Comparison of ENCODE assay signal across 19 cellular contexts in the genomic region with DNA sequence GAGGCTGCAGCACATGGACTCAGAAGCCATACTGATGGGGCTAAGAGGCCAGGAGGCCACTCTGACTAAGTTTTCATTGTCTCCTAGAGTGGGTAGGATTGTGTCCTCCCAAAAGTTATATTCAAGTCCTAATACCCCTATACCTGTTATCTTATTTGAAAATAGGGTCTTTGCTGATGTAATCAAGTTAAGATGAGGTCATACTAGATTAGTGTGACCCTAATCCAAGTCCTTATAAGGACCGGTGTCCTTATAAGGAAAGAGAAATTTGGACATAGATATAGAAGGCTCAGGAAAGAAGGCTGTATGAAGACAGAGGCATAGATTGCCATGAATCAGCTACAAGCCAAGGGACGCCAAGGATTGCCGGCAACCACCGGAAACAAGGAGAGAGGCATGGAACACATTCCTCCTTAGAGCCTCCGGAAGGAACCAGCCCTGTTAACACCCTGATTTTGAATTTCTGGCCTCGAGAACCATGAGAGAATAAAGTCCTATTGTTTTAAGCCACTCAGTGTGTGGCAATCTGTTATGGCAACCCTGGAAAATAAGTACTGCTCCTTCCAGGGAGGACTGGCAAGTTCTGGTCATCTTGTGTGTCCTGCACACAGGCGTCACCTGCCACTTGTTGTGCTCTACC.
DNase-seq lines count a peak whose midpoint lies in the region; ATAC-seq and TF ChIP-seq lines count a peak whose summit lies in the region.
"Had no signal": no experiment of that assay in that cellular context is flagged by ENCODE, and none has a peak within 500 bp of the region (broad histone marks: within the 10 kb centered on the region; RNA-seq: fewer than 3 reads in every experiment).

No MANE protein-coding gene starts in this region.

- ATAC-seq in GM18873 (IDR thresholded peaks at IDR 0.05; ENCODE audit: low FRiP score, unreplicated experiment), result no peak
- ATAC-seq: CD8-positive, alpha-beta T cell; GM12878 had no signal

- no peak overlapping the region for H2AFZ ChIP-seq in neuronal stem cell (ENCODE audit: low read length)

- no peaks in the 10 kb centered on the region for H3K4me1 ChIP-seq in HEK293 (ENCODE audit: control insufficient read depth, insufficient read depth, low read length)
- H3K4me1 ChIP-seq in neuronal stem cell (ENCODE audit: control insufficient read depth in 2 of 2, insufficient read depth in 1 of 2, low read depth in 1 of 2, low read length in 2 of 2), result peaks cover 0 to 3% of the 10 kb centered on the region in 2 donors
- H3K4me1 ChIP-seq: BE2C had no signal

- DNase-seq in AG20443 (ENCODE audit: low spot score) (peak; percentile 72), SK-MEL-5 (ENCODE audit: low read depth, low spot score) (peak; percentile 42), neuronal stem cell (ENCODE audit: low spot score) (no peak), glutamatergic neuron (no peak), cortex of kidney (lab: John Stamatoyannopoulos, UW) (no peak)
- no peak for DNase-seq in activated CD4-positive, alpha-beta memory T cell treated with anti-CD3 and anti-CD28 coated beads for 36 hours
- DNase-seq: BE2C; CD8-positive, alpha-beta T cell; HCEC 1CT; KBM-7; NCI-H1105 treated with DMSO at 0.1 percent for 48 hours; NCI-H1930; NCI-H2171 treated with DMSO at 0.1 percent for 48 hours; NCI-H510A; SIG-M5; SW 1271 had no signal

- no peaks in the 10 kb centered on the region for H3K4me1 Mint-ChIP-seq in glutamatergic neuron (ENCODE audit: low read depth, unreplicated experiment)
- H3K4me1 Mint-ChIP-seq in activated CD4-positive, alpha-beta memory T cell treated with anti-CD3 and anti-CD28 coated beads for 36 hours (ENCODE audit: low read depth), result no peaks in the 10 kb centered on the region

- intact Hi-C loops in activated CD4-positive, alpha-beta memory T cell treated with anti-CD3 and anti-CD28 coated beads for 36 hours (cut with micrococcal nuclease), result no loop called here

- no peaks in the 10 kb centered on the region for H3K27me3 Mint-ChIP-seq in glutamatergic neuron (ENCODE audit: unreplicated experiment)
- peaks cover 3% of the 10 kb centered on the region for H3K27me3 Mint-ChIP-seq in activated CD4-positive, alpha-beta memory T cell treated with anti-CD3 and anti-CD28 coated beads for 36 hours

- H2AK5ac ChIP-seq in neuronal stem cell (ENCODE audit: low read depth, low read length), result no peak overlapping the region

- H3K79me1 ChIP-seq in neuronal stem cell (ENCODE audit: low read depth, low read length), result no peaks in the 10 kb centered on the region

- no peak overlapping the region for H3K4me3 Mint-ChIP-seq in glutamatergic neuron (ENCODE audit: unreplicated experiment)
- no peak overlapping the region for H3K4me3 Mint-ChIP-seq in activated CD4-positive, alpha-beta memory T cell treated with anti-CD3 and anti-CD28 coated beads for 36 hours
- H3K4me3 Mint-ChIP-seq: CD8-positive, alpha-beta T cell had no signal

- H3K27ac ChIP-seq in HEK293 (ENCODE audit: extremely low read depth, low read depth, low read length), result no peak overlapping the region
- no peak overlapping the region for H3K27ac ChIP-seq in neuronal stem cell (replicated peaks; ENCODE audit: low read length)

- H3K18ac ChIP-seq in neuronal stem cell (ENCODE audit: low read length), result peak overlapping the region; percentile 44

- no CpG with 5 or more reads among the region's 7 CpGs for WGBS in neuronal stem cell (ENCODE audit: extremely low coverage in 2 of 2, insufficient read length in 2 of 2, insufficient replicate concordance in 1 of 2), 2 donors

- no peak overlapping the region for H2BK15ac ChIP-seq in neuronal stem cell (ENCODE audit: low read length)

- no peak overlapping the region for H3K9ac ChIP-seq in neuronal stem cell (ENCODE audit: low read depth, low read length, poor library complexity)

- H4K8ac ChIP-seq in neuronal stem cell (ENCODE audit: low read depth, low read length), result peak overlapping the region; percentile 89

- H3K9me3 ChIP-seq in HEK293 (ENCODE audit: control insufficient read depth, insufficient read depth, low read depth, low read length) (no peaks in the 10 kb centered on the region), neuronal stem cell (replicated peaks in 1 of 2; ENCODE audit: control insufficient read depth in 2 of 2, insufficient read depth in 1 of 2, low read depth in 1 of 2, low read length in 2 of 2) (no peaks in the 10 kb centered on the region)
- H3K9me3 ChIP-seq: BE2C had no signal

- no peak overlapping the region for H2BK120ac ChIP-seq in neuronal stem cell (ENCODE audit: low read depth, low read length)

- H3K36me3 ChIP-seq in HEK293 (ENCODE audit: control insufficient read depth in 2 of 2, insufficient read depth in 1 of 2, low read length in 2 of 2), result no peaks in the 10 kb centered on the region
- H3K36me3 ChIP-seq in neuronal stem cell (replicated peaks in 1 of 2; ENCODE audit: control insufficient read depth in 2 of 2, insufficient read depth in 2 of 2, low read length in 2 of 2), result no peaks in the 10 kb centered on the region
- H3K36me3 ChIP-seq: BE2C had no signal

- TF ChIP-seq CTCF in HEK293 (tag by site-specific recombination; IDR thresholded peaks at IDR 0.05) (no peak), glutamatergic neuron (IDR thresholded peaks at IDR 0.05; ENCODE audit: partially characterized antibody, unreplicated experiment) (no peak)

- in situ Hi-C loops in SK-MEL-5 (cut with HindIII; ENCODE audit: low pct_unique_long_range_greater_than_20kb, low sequenced_read_pairs), result no loop called here

- no peak overlapping the region for H3K23ac ChIP-seq in neuronal stem cell (ENCODE audit: low read depth, low read length, poor library complexity)

- no peak overlapping the region for H3K27ac Mint-ChIP-seq in glutamatergic neuron (ENCODE audit: unreplicated experiment)
- no peak overlapping the region for H3K27ac Mint-ChIP-seq in activated CD4-positive, alpha-beta memory T cell treated with anti-CD3 and anti-CD28 coated beads for 36 hours
- H3K27ac Mint-ChIP-seq: CD8-positive, alpha-beta T cell had no signal

- H3K36me3 Mint-ChIP-seq in glutamatergic neuron (ENCODE audit: unreplicated experiment), result no peaks in the 10 kb centered on the region
- H3K36me3 Mint-ChIP-seq in activated CD4-positive, alpha-beta memory T cell treated with anti-CD3 and anti-CD28 coated beads for 36 hours, result no peaks in the 10 kb centered on the region
- H3K36me3 Mint-ChIP-seq: CD8-positive, alpha-beta T cell had no signal

- H3K14ac ChIP-seq in neuronal stem cell (ENCODE audit: low read length), result no peak overlapping the region

- H3K9me3 Mint-ChIP-seq in glutamatergic neuron (ENCODE audit: unreplicated experiment), result no peaks in the 10 kb centered on the region
- H3K9me3 Mint-ChIP-seq in activated CD4-positive, alpha-beta memory T cell treated with anti-CD3 and anti-CD28 coated beads for 36 hours, result no peaks in the 10 kb centered on the region
- H3K9me3 Mint-ChIP-seq: CD8-positive, alpha-beta T cell had no signal

- POLR2A ChIA-PET in HEK293 (lab: Yijun Ruan, JAX), result no interaction called here
- POLR2A ChIA-PET in activated CD4-positive, alpha-beta memory T cell treated with anti-CD3 and anti-CD28 coated beads for 36 hours (lab: Charles Lee), result no interaction called here

- no peak overlapping the region for H2BK5ac ChIP-seq in neuronal stem cell (ENCODE audit: low read length)

- H3K27me3 ChIP-seq in neuronal stem cell (ENCODE audit: control insufficient read depth in 3 of 3, insufficient read depth in 3 of 3, low read depth in 1 of 3, low read length in 3 of 3), result no peaks in the 10 kb centered on the region
- H3K27me3 ChIP-seq: BE2C had no signal

- no peak overlapping the region for H2BK12ac ChIP-seq in neuronal stem cell (ENCODE audit: low read length)

- CTCF ChIA-PET in HEK293 (lab: Yijun Ruan, JAX), result no interaction called here
- CTCF ChIA-PET in activated CD4-positive, alpha-beta memory T cell treated with anti-CD3 and anti-CD28 coated beads for 36 hours (lab: Charles Lee), result no interaction called here

- no peak overlapping the region for H3K4me2 ChIP-seq in neuronal stem cell (ENCODE audit: insufficient read depth, low read length, poor library complexity, severe bottlenecking)

- peak overlapping the region; percentile 5 for H4K91ac ChIP-seq in neuronal stem cell (ENCODE audit: low read depth, low read length, poor library complexity)

- no peak overlapping the region for H3K4me3 ChIP-seq in HEK293 (ENCODE audit: low read depth, low read length)
- H3K4me3 ChIP-seq in neuronal stem cell (ENCODE audit: low read length in 2 of 2), result no peak overlapping the region
- H3K4me3 ChIP-seq: GM12878 had no signal

- H3K4ac ChIP-seq in neuronal stem cell (ENCODE audit: low read length), result no peak overlapping the region

TF ChIP-seq in HEK293, 187 proteins besides CTCF, POLR2A, EP300 and RAD21:
- TF ChIP-seq MYNN (tag by site-specific recombination; IDR thresholded peaks at IDR 0.05; ENCODE audit: borderline replicate concordance), result no peak
- TF ChIP-seq, protein P1, sequence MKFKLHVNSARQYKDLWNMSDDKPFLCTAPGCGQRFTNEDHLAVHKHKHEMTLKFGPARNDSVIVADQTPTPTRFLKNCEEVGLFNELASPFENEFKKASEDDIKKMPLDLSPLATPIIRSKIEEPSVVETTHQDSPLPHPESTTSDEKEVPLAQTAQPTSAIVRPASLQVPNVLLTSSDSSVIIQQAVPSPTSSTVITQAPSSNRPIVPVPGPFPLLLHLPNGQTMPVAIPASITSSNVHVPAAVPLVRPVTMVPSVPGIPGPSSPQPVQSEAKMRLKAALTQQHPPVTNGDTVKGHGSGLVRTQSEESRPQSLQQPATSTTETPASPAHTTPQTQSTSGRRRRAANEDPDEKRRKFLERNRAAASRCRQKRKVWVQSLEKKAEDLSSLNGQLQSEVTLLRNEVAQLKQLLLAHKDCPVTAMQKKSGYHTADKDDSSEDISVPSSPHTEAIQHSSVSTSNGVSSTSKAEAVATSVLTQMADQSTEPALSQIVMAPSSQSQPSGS (tag by site-specific recombination; IDR thresholded peaks at IDR 0.05; ENCODE audit: low read depth), result peak; percentile 64; the same call in 1 of the 2 replicates
- TF ChIP-seq, protein P2, sequence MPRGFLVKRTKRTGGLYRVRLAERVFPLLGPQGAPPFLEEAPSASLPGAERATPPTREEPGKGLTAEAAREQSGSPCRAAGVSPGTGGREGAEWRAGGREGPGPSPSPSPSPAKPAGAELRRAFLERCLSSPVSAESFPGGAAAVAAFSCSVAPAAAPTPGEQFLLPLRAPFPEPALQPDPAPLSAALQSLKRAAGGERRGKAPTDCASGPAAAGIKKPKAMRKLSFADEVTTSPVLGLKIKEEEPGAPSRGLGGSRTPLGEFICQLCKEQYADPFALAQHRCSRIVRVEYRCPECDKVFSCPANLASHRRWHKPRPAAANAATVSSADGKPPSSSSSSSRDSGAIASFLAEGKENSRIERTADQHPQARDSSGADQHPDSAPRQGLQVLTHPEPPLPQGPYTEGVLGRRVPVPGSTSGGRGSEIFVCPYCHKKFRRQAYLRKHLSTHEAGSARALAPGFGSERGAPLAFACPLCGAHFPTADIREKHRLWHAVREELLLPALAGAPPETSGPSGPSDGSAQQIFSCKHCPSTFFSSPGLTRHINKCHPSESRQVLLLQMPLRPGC (tag by site-specific recombination; IDR thresholded peaks at IDR 0.05), result no peak
TF ChIP-seq in HEK293: peak in this region for 1.

Comparison
In these comparisons a context has a peak if more than half of its experiments do, and no peak if none do; other contexts are left out.
1. DNase-seq: peak in AG20443 (single experiment) and SK-MEL-5 (single experiment); none in neuronal stem cell (single experiment), glutamatergic neuron (single experiment), activated CD4-positive, alpha-beta memory T cell treated with anti-CD3 and anti-CD28 coated beads for 36 hours (single experiment) and cortex of kidney (single experiment).